In genomic region chr7:5532520-5533335, GRCh38 we compare ENCODE assay signal across 8 cellular contexts. TPM values are rescaled to one million over a fixed set of nuclear protein-coding genes. Genes with fewer than 3 reads are reported as not detected.
DNase-seq lines count a peak whose midpoint lies in the region; ATAC-seq and TF ChIP-seq lines count a peak whose summit lies in the region.

No MANE protein-coding gene starts in this region.

- peaks cover 15% of the 10 kb centered on the region for H3K36me3 Mint-ChIP-seq in nephron progenitor cell (ENCODE audit: low read depth)

- peak overlapping the region; percentile 60 for H3K4me3 Mint-ChIP-seq in nephron progenitor cell

- H3K27ac Mint-ChIP-seq in nephron progenitor cell = peak overlapping the region; percentile 83

- H3K4me3 ChIP-seq in epithelial cell of proximal tubule (ENCODE audit: low read depth, low read length) = peak overlapping the region; percentile 25

- no peaks in the 10 kb centered on the region for H3K9me3 Mint-ChIP-seq in nephron progenitor cell

- H3K4me1 Mint-ChIP-seq in nephron progenitor cell = peaks cover 46% of the 10 kb centered on the region

- peak; percentile 55 for DNase-seq in activated T-cell treated with anti-CD3 and anti-CD28 coated beads, Interleukin-2, amount 50 U/mL, for 1 hour
- DNase-seq in activated T-cell treated with anti-CD3 and anti-CD28 coated beads for 4 hours (no peak), T-helper 2 cell (peak in 3 of 5 experiments; percentile 22 to 60 (median 32)), epithelial cell of proximal tubule (ENCODE audit: low read depth) (no peak), nephron progenitor cell (no peak), NCI-H446 treated with DMSO at 0.1 percent for 48 hours (lab: John Stamatoyannopoulos, UW) (no peak), NCI-H2029 (lab: John Stamatoyannopoulos, UW) (no peak)

- peaks cover 10% of the 10 kb centered on the region for H3K27me3 Mint-ChIP-seq in nephron progenitor cell (ENCODE audit: low read depth, poor library complexity)

- TF ChIP-seq CTCF in epithelial cell of proximal tubule (conservative IDR thresholded peaks at IDR 0.05; ENCODE audit: low read depth, low read length) = no peak
- no peak for TF ChIP-seq CTCF in nephron progenitor cell (IDR thresholded peaks at IDR 0.05)

- peak; percentile 29 for ATAC-seq in HG03175 (IDR thresholded peaks at IDR 0.05; ENCODE audit: unreplicated experiment)

RNA-seq across cellular contexts. Expression of gene ACTB, which starts 2.3 kb away (rescaled TPM):
- total RNA-seq in epithelial cell of proximal tubule = 4,535 and 5,218 TPM in 2 replicates

RNA-seq across cellular contexts. Expression of gene FBXL18, which starts 19.1 kb away (rescaled TPM):
- 15.5 and 26.4 TPM in 2 replicates for total RNA-seq in epithelial cell of proximal tubule

RNA-seq across cellular contexts. Expression of gene FSCN1, which starts 59.9 kb away (rescaled TPM):
- total RNA-seq in epithelial cell of proximal tubule = 326 and 385 TPM in 2 replicates

Comparison
In these comparisons a context has a peak if more than half of its experiments do, and no peak if none do; other contexts are left out.
1. DNase-seq: peak in activated T-cell treated with anti-CD3 and anti-CD28 coated beads, Interleukin-2, amount 50 U/mL, for 1 hour (single experiment) and T-helper 2 cell (3 of 5); none in activated T-cell treated with anti-CD3 and anti-CD28 coated beads for 4 hours (single experiment), epithelial cell of proximal tubule (single experiment), nephron progenitor cell (single experiment), NCI-H446 treated with DMSO at 0.1 percent for 48 hours (single experiment) and NCI-H2029 (single experiment).